38 cellular contexts compared by ENCODE assay signal in genomic region chr1:235617140-235617539, GRCh38. TPM values are rescaled to one million over a fixed set of nuclear protein-coding genes. Genes with fewer than 3 reads are reported as not detected.
"Had no signal": no experiment of that assay in that cellular context is flagged by ENCODE, and none has a peak within 500 bp of the region (broad histone marks: within the 10 kb centered on the region; RNA-seq: fewer than 3 reads in every experiment).

No MANE protein-coding gene starts in this region.

- ATAC-seq: activated naive CD4-positive, alpha-beta T cell treated with anti-CD3 and anti-CD28 coated beads, Interleukin-2, amount 50 U/mL, for 72 hours; activated naive CD8-positive, alpha-beta T cell treated with anti-CD3 and anti-CD28 coated beads, Interleukin-2, amount 50 U/mL, for 24 hours; activated T-cell treated with anti-CD3 and anti-CD28 coated beads, Interleukin-2, amount 50 U/mL, for 4 hours; activated T-cell treated with anti-CD3 and anti-CD28 coated beads, Interleukin-2, amount 50 U/mL, for 72 hours; activated T-helper 17 cell treated with anti-CD3 and anti-CD28 coated beads, Interleukin-2, amount 50 U/mL, for 72 hours; body of pancreas had no signal

- H3K27ac Mint-ChIP-seq: activated naive CD4-positive, alpha-beta T cell treated with anti-CD3 and anti-CD28 coated beads for 36 hours; activated naive CD4-positive, alpha-beta T cell treated with anti-CD3 and anti-CD28 coated beads, Interleukin-2, amount 10 ng/mL, durations not matched to agents 7 days and 5 days; activated naive CD4-positive, alpha-beta T cell treated with anti-CD3 and anti-CD28 coated beads, Interleukin-2, amount 50 U/mL, for 24 hours; activated naive CD4-positive, alpha-beta T cell treated with anti-CD3 and anti-CD28 coated beads, Interleukin-2, amount 50 U/mL, for 72 hours; activated naive CD8-positive, alpha-beta T cell; activated naive CD8-positive, alpha-beta T cell treated with anti-CD3 and anti-CD28 coated beads for 36 hours; activated naive CD8-positive, alpha-beta T cell treated with anti-CD3 and anti-CD28 coated beads, Interleukin-2, amount 10 ng/mL, durations not matched to agents 7 days and 5 days; activated naive CD8-positive, alpha-beta T cell treated with anti-CD3 and anti-CD28 coated beads, Interleukin-2, amount 50 U/mL, for 24 hours; activated T-cell treated with anti-CD3 and anti-CD28 coated beads, Interleukin-2, amount 50 U/mL, for 24 hours; activated T-cell treated with anti-CD3 and anti-CD28 coated beads, Interleukin-2, amount 50 U/mL, for 72 hours; activated T-helper 1 cell treated with anti-CD3 and anti-CD28 coated beads, Interleukin-12 subunit alpha, Interleukin-12 subunit beta, Interleukin-2, Interleukin-4 antibody, amounts not matched to agents 30 ng/mL and 10 ng/mL and 1 ng/mL, durations not matched to agents 14 hours and 24 hours and 36 hours; activated T-helper 17 cell treated with anti-CD3 and anti-CD28 coated beads, Interleukin-2, amount 50 U/mL, for 72 hours; activated T-helper 2 cell treated with anti-CD3 and anti-CD28 coated beads, Interferon-gamma antibody, Interleukin-2, Interleukin-4, amounts not matched to agents 10 μg/mL and 5 μg/mL and 100 μg/mL, durations not matched to agents 14 hours and 24 hours and 36 hours had no signal

- H3K4me1 Mint-ChIP-seq: activated naive CD4-positive, alpha-beta T cell treated with anti-CD3 and anti-CD28 coated beads, Interleukin-2, amount 10 ng/mL, durations not matched to agents 7 days and 5 days; activated naive CD4-positive, alpha-beta T cell treated with anti-CD3 and anti-CD28 coated beads, Interleukin-2, amount 50 U/mL, for 24 hours; activated naive CD8-positive, alpha-beta T cell treated with anti-CD3 and anti-CD28 coated beads for 36 hours; activated naive CD8-positive, alpha-beta T cell treated with anti-CD3 and anti-CD28 coated beads, Interleukin-2, amount 10 ng/mL, durations not matched to agents 7 days and 5 days; activated naive CD8-positive, alpha-beta T cell treated with anti-CD3 and anti-CD28 coated beads, Interleukin-2, amount 50 U/mL, for 24 hours; activated T-helper 17 cell treated with anti-CD3 and anti-CD28 coated beads, Interleukin-2, amount 50 U/mL, for 72 hours; brain; central memory CD8-positive, alpha-beta T cell had no signal

- H3K4me3 Mint-ChIP-seq: activated naive CD4-positive, alpha-beta T cell treated with anti-CD3 and anti-CD28 coated beads for 36 hours; activated naive CD4-positive, alpha-beta T cell treated with anti-CD3 and anti-CD28 coated beads, Interleukin-2, amount 10 ng/mL, durations not matched to agents 7 days and 5 days; activated naive CD4-positive, alpha-beta T cell treated with anti-CD3 and anti-CD28 coated beads, Interleukin-2, amount 50 U/mL, for 24 hours; activated naive CD8-positive, alpha-beta T cell; activated naive CD8-positive, alpha-beta T cell treated with anti-CD3 and anti-CD28 coated beads for 36 hours; activated naive CD8-positive, alpha-beta T cell treated with anti-CD3 and anti-CD28 coated beads, Interleukin-2, amount 10 ng/mL, durations not matched to agents 7 days and 5 days; activated naive CD8-positive, alpha-beta T cell treated with anti-CD3 and anti-CD28 coated beads, Interleukin-2, amount 50 U/mL, for 24 hours; activated T-cell treated with anti-CD3 and anti-CD28 coated beads, Interleukin-2, amount 50 U/mL, for 24 hours; activated T-cell treated with anti-CD3 and anti-CD28 coated beads, Interleukin-2, amount 50 U/mL, for 4 hours; activated T-cell treated with anti-CD3 and anti-CD28 coated beads, Interleukin-2, amount 50 U/mL, for 72 hours; activated T-helper 1 cell treated with anti-CD3 and anti-CD28 coated beads, Interleukin-12 subunit alpha, Interleukin-12 subunit beta, Interleukin-2, Interleukin-4 antibody, amounts not matched to agents 30 ng/mL and 10 ng/mL and 1 ng/mL, durations not matched to agents 14 hours and 24 hours and 36 hours; activated T-helper 17 cell treated with anti-CD3 and anti-CD28 coated beads, Interleukin-2, amount 50 U/mL, for 72 hours; brain; central memory CD8-positive, alpha-beta T cell had no signal

- H3K9me3 ChIP-seq: adrenal gland, ascending aorta, body of pancreas, breast epithelium had no signal

- H3K27me3 ChIP-seq: adrenal gland, ascending aorta, body of pancreas, brain microvascular endothelial cell, breast epithelium, cardiac muscle cell had no signal

- DNase-seq: activated effector memory CD4-positive, alpha-beta T cell treated with anti-CD3 and anti-CD28 coated beads, Interleukin-2, amount 50 U/mL, for 16 hours; activated effector memory CD4-positive, alpha-beta T cell treated with Interleukin-2 at 50 U/mL for 16 hours; activated gamma-delta T cell; activated gamma-delta T cell treated with Interleukin-2 at 50 U/mL for 16 hours; activated naive CD4-positive, alpha-beta T cell; activated naive CD4-positive, alpha-beta T cell treated with anti-CD3 and anti-CD28 coated beads for 36 hours; activated naive CD4-positive, alpha-beta T cell treated with anti-CD3 and anti-CD28 coated beads, Interleukin-2, amount 10 ng/mL, durations not matched to agents 7 days and 5 days; activated naive CD4-positive, alpha-beta T cell treated with anti-CD3 and anti-CD28 coated beads, Interleukin-2, amount 50 U/mL, for 16 hours; activated naive CD4-positive, alpha-beta T cell treated with Interleukin-2 at 50 U/mL for 16 hours; activated naive CD8-positive, alpha-beta T cell treated with anti-CD3 and anti-CD28 coated beads for 36 hours; activated naive CD8-positive, alpha-beta T cell treated with anti-CD3 and anti-CD28 coated beads, Interleukin-2, amount 10 ng/mL, durations not matched to agents 7 days and 5 days; activated naive CD8-positive, alpha-beta T cell treated with anti-CD3 and anti-CD28 coated beads, Interleukin-2, amount 50 U/mL, for 24 hours; activated T-cell treated with anti-CD3 and anti-CD28 coated beads, Interleukin-2, amount 50 U/mL, for 1 hour; activated T-cell treated with anti-CD3 and anti-CD28 coated beads, Interleukin-2, amount 50 U/mL, for 24 hours; activated T-cell treated with anti-CD3 and anti-CD28 coated beads, Interleukin-2, amount 50 U/mL, for 4 hours; activated T-cell treated with anti-CD3 and anti-CD28 coated beads, Interleukin-2, amount 50 U/mL, for 48 hours; activated T-cell treated with anti-CD3 and anti-CD28 coated beads, Interleukin-2, amount 50 U/mL, for 72 hours; adrenal gland; amniotic stem cell; amygdala; anterior cingulate cortex; aorta; body of pancreas; central memory CD4-positive, alpha-beta T cell; cerebellar nuclear complex had no signal

- H3K4me1 ChIP-seq: adrenal gland, ascending aorta, body of pancreas, breast epithelium had no signal

- H3K36me3 Mint-ChIP-seq: activated naive CD4-positive, alpha-beta T cell treated with anti-CD3 and anti-CD28 coated beads, Interleukin-2, amount 10 ng/mL, durations not matched to agents 7 days and 5 days; activated naive CD4-positive, alpha-beta T cell treated with anti-CD3 and anti-CD28 coated beads, Interleukin-2, amount 50 U/mL, for 24 hours; activated naive CD4-positive, alpha-beta T cell treated with anti-CD3 and anti-CD28 coated beads, Interleukin-2, amount 50 U/mL, for 72 hours; activated naive CD8-positive, alpha-beta T cell; activated naive CD8-positive, alpha-beta T cell treated with anti-CD3 and anti-CD28 coated beads for 36 hours; activated naive CD8-positive, alpha-beta T cell treated with anti-CD3 and anti-CD28 coated beads, Interleukin-2, amount 10 ng/mL, durations not matched to agents 7 days and 5 days had no signal

- H3K36me3 ChIP-seq: adrenal gland, ascending aorta, brain microvascular endothelial cell, breast epithelium, cardiac muscle cell had no signal

- H3K27me3 Mint-ChIP-seq: activated naive CD8-positive, alpha-beta T cell treated with anti-CD3 and anti-CD28 coated beads for 36 hours; activated T-cell treated with anti-CD3 and anti-CD28 coated beads, Interleukin-2, amount 50 U/mL, for 24 hours; activated T-helper 17 cell treated with anti-CD3 and anti-CD28 coated beads, Interleukin-2, amount 50 U/mL, for 72 hours; central memory CD8-positive, alpha-beta T cell had no signal

- H3K9me3 Mint-ChIP-seq: activated naive CD4-positive, alpha-beta T cell treated with anti-CD3 and anti-CD28 coated beads for 36 hours; activated naive CD4-positive, alpha-beta T cell treated with anti-CD3 and anti-CD28 coated beads, Interleukin-2, amount 10 ng/mL, durations not matched to agents 7 days and 5 days; activated naive CD4-positive, alpha-beta T cell treated with anti-CD3 and anti-CD28 coated beads, Interleukin-2, amount 50 U/mL, for 24 hours; activated naive CD4-positive, alpha-beta T cell treated with anti-CD3 and anti-CD28 coated beads, Interleukin-2, amount 50 U/mL, for 72 hours; activated naive CD8-positive, alpha-beta T cell treated with anti-CD3 and anti-CD28 coated beads for 36 hours; activated naive CD8-positive, alpha-beta T cell treated with anti-CD3 and anti-CD28 coated beads, Interleukin-2, amount 10 ng/mL, durations not matched to agents 7 days and 5 days; activated naive CD8-positive, alpha-beta T cell treated with anti-CD3 and anti-CD28 coated beads, Interleukin-2, amount 50 U/mL, for 24 hours; activated T-cell treated with anti-CD3 and anti-CD28 coated beads, Interleukin-2, amount 50 U/mL, for 24 hours; activated T-cell treated with anti-CD3 and anti-CD28 coated beads, Interleukin-2, amount 50 U/mL, for 4 hours; activated T-cell treated with anti-CD3 and anti-CD28 coated beads, Interleukin-2, amount 50 U/mL, for 72 hours; activated T-helper 1 cell treated with anti-CD3 and anti-CD28 coated beads, Interleukin-12 subunit alpha, Interleukin-12 subunit beta, Interleukin-2, Interleukin-4 antibody, amounts not matched to agents 30 ng/mL and 10 ng/mL and 1 ng/mL, durations not matched to agents 14 hours and 24 hours and 36 hours; activated T-helper 17 cell treated with anti-CD3 and anti-CD28 coated beads, Interleukin-2, amount 50 U/mL, for 72 hours; activated T-helper 2 cell treated with anti-CD3 and anti-CD28 coated beads, Interferon-gamma antibody, Interleukin-2, Interleukin-4, amounts not matched to agents 10 μg/mL and 5 μg/mL and 100 μg/mL, durations not matched to agents 14 hours and 24 hours and 36 hours; central memory CD8-positive, alpha-beta T cell had no signal

- H3K27ac ChIP-seq: adrenal gland, ascending aorta, body of pancreas, brain microvascular endothelial cell, breast epithelium, cardiac muscle cell had no signal

- H3K4me3 ChIP-seq: adrenal gland, ascending aorta, body of pancreas, breast epithelium, cardiac muscle cell had no signal

RNA-seq across cellular contexts. Expression of gene GNG4, which starts 32.4 kb away (rescaled TPM):
- total RNA-seq: activated naive CD8-positive, alpha-beta T cell treated with anti-CD3 and anti-CD28 coated beads, Interleukin-2, amount 10 ng/mL, durations not matched to agents 7 days and 5 days; ascending aorta; bronchial epithelial cell had no signal
- polyA plus RNA-seq: cardiac muscle cell had no signal
